ENCODE assay signal across 13 cellular contexts in genomic region chr4:123421942-123422781, GRCh38. TPM values are rescaled to one million over a fixed set of nuclear protein-coding genes. Genes with fewer than 3 reads are reported as not detected.
DNase-seq lines count a peak whose midpoint lies in the region; ATAC-seq and TF ChIP-seq lines count a peak whose summit lies in the region.
"Had no signal": no experiment of that assay in that cellular context is flagged by ENCODE, and none has a peak within 500 bp of the region (broad histone marks: within the 10 kb centered on the region; RNA-seq: fewer than 3 reads in every experiment).

No MANE protein-coding gene starts in this region.

- WGBS in right cardiac atrium, result 57% methylated on average over 9 of the region's 9 CpGs
- WGBS in hepatocyte (ENCODE audit: low lambda C conversion rate, missing lambda C conversion rate), result 68% methylated on average over 9 of the region's 9 CpGs
- 63% methylated on average over 9 of the region's 9 CpGs for WGBS in urinary bladder

- no peaks in the 10 kb centered on the region for H3K9me2 ChIP-seq in hepatocyte (replicated peaks; ENCODE audit: insufficient read depth)

- no peaks in the 10 kb centered on the region for H3K36me3 ChIP-seq in hepatocyte (replicated peaks; ENCODE audit: insufficient read depth, low read depth)
- no peaks in the 10 kb centered on the region for H3K36me3 ChIP-seq in urinary bladder (ENCODE audit: insufficient read depth)
- H3K36me3 ChIP-seq: MG63 had no signal

- H3K4me1 Mint-ChIP-seq in T-cell, result peaks cover 26 to 39% (median 29%) of the 10 kb centered on the region in 3 donors

- H3K4me2 ChIP-seq in hepatocyte, result peak overlapping the region; percentile 35

- peaks cover 0 to 5% of the 10 kb centered on the region in 2 donors for H3K27me3 Mint-ChIP-seq in T-cell

- CTCF ChIA-PET in T-cell (lab: Charles Lee), result interaction anchor here (0.5 to 0.6 kb wide), 3 partner anchors 142 to 146 kb away, joined by 3 to 4 read pairs (median 4); no protein-coding TSS in a partner anchor

- H3K4me1 ChIP-seq in right cardiac atrium (ENCODE audit: control insufficient read depth, insufficient read depth, low read length) (no peaks in the 10 kb centered on the region), hepatocyte (ENCODE audit: insufficient read depth) (peaks cover 17% of the 10 kb centered on the region), urinary bladder (ENCODE audit: insufficient read depth) (no peaks in the 10 kb centered on the region)

- H3K27me3 ChIP-seq in right cardiac atrium (ENCODE audit: control insufficient read depth, insufficient read depth) (no peaks in the 10 kb centered on the region), hepatocyte (no peaks in the 10 kb centered on the region)
- H3K27me3 ChIP-seq: MG63 had no signal

- DNase-seq in right cardiac atrium (no peak), Right ventricle myocardium superior (no peak), T-cell (no peak), hepatocyte (ENCODE audit: low spot score) (no peak), DMS153 treated with DMSO at 0.1 percent for 48 hours (lab: John Stamatoyannopoulos, UW; ENCODE audit: unreplicated experiment) (no peak), DMS79 treated with DMSO at 0.1 percent for 48 hours (lab: John Stamatoyannopoulos, UW) (no peak)
- DNase-seq in stimulated activated CD8-positive, alpha-beta memory T cell treated with anti-CD3 and anti-CD28 coated beads, Interleukin-4, amount 100 ng/mL, for 48 hours, result no peak
- DNase-seq: HFFc6, MG63, NCI-H446, SHP77 had no signal

- peak overlapping the region; percentile 77 to 86 for H3K27ac Mint-ChIP-seq in T-cell
- H3K27ac Mint-ChIP-seq: HFFc6 had no signal

- TF ChIP-seq CTCF in hepatocyte (IDR thresholded peaks at IDR 0.05; ENCODE audit: poor library complexity), result no peak

- H3K9me3 ChIP-seq in right cardiac atrium (ENCODE audit: control insufficient read depth, low read length) (no peaks in the 10 kb centered on the region), hepatocyte (ENCODE audit: low read depth) (no peaks in the 10 kb centered on the region)

- H3K79me2 ChIP-seq in hepatocyte, result no peaks in the 10 kb centered on the region

- peak overlapping the region; percentile 70 to 79 (median 73) for H3K4me3 Mint-ChIP-seq in T-cell
- H3K4me3 Mint-ChIP-seq: HFFc6 had no signal

- H3K4me3 ChIP-seq in right cardiac atrium (ENCODE audit: low read length) (peak overlapping the region; percentile 68), hepatocyte (no peak overlapping the region), urinary bladder (ENCODE audit: low read depth, low read length) (no peak overlapping the region)
- H3K4me3 ChIP-seq: MG63 had no signal

- ATAC-seq in right cardiac atrium (no peak), Right ventricle myocardium superior (ENCODE audit: poor library complexity) (no peak), T-cell (replicated peaks in 1 of 4) (peak in 3 of 4 experiments; percentile 20 to 77 (median 33))
- ATAC-seq: sciatic nerve had no signal

- H3K27ac ChIP-seq in right cardiac atrium (ENCODE audit: low read length), result no peak overlapping the region
- H3K27ac ChIP-seq in hepatocyte, result peak overlapping the region; percentile 19
- peak overlapping the region; percentile 10 for H3K27ac ChIP-seq in urinary bladder (ENCODE audit: low read depth)

- intact Hi-C loops in right cardiac atrium (cut with DNase I) (no loop called here), Right ventricle myocardium superior (cut with DNase I) (no loop called here)

- no peak overlapping the region for H2AFZ ChIP-seq in hepatocyte

- no peaks in the 10 kb centered on the region for H3K36me3 Mint-ChIP-seq in T-cell

- POLR2A ChIA-PET in T-cell (lab: Charles Lee), result no interaction called here

- H3K9me3 Mint-ChIP-seq in T-cell, result no peaks in the 10 kb centered on the region
- H3K9me3 Mint-ChIP-seq: HFFc6 had no signal

- H4K20me1 ChIP-seq in hepatocyte (ENCODE audit: insufficient read depth, poor library complexity, severe bottlenecking), result no peaks in the 10 kb centered on the region

RNA-seq across cellular contexts. Expression of gene SPRY1, which starts 25.6 kb away (rescaled TPM):
- total RNA-seq in right cardiac atrium (10 to 100 TPM; 26.3 to 60.4 (median 50.0) TPM), Right ventricle myocardium superior (37.3 TPM), T-cell (10 to 100 TPM in 2 of 5 donors, 1 to 10 TPM in 3; 3.2 to 18.6 (median 7.1) TPM), hepatocyte (37.7 and 43.9 TPM in 2 replicates), urinary bladder (72.0 TPM)
- polyA plus RNA-seq in right cardiac atrium (21.3 TPM), hepatocyte (36.7 and 40.1 TPM in 2 replicates), urinary bladder (112 TPM)

Comparison
In these comparisons a context has a peak if more than half of its experiments do, and no peak if none do; other contexts are left out.
1. ATAC-seq: peak in T-cell (3 of 4); none in right cardiac atrium (0 of 2) and Right ventricle myocardium superior (single experiment).